In the genomic region with DNA sequence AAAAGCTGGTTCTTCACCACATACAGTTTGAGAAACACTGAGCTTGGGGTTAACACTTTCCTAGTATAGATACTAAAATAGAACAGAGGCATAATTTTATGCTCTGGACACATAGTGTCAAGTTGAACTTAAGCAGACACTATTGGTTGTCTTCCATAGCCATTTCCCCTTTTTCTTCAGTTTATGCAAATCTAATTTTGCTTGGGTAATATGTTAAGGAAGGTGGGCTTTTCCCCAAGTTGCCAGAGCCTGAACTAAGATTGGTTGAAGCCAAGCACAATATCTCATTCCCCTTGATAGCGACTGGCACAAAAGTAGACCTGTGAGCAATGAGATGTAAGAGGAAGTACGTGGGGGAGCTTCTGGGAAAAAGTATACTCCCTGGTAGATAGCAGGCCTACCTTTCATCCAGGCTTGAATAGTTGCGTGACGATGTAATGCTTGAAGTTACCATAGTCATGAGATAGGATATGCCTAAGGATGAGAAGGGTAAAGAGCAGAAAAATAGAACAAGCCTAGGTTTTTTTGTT, we compare ENCODE assay signal across 12 cellular contexts. TPM values are rescaled to one million over a fixed set of nuclear protein-coding genes. Genes with fewer than 3 reads are reported as not detected.
DNase-seq lines count a peak whose midpoint lies in the region; ATAC-seq, FAIRE-seq and TF ChIP-seq lines count a peak whose summit lies in the region.
"Had no signal": no experiment of that assay in that cellular context is flagged by ENCODE, and none has a peak within 500 bp of the region (broad histone marks: within the 10 kb centered on the region; RNA-seq: fewer than 3 reads in every experiment).

No MANE protein-coding gene starts in this region.

- no peaks in the 10 kb centered on the region for H4K20me1 ChIP-seq in GM12878 (ENCODE audit: control insufficient read depth, insufficient read depth)
- H4K20me1 ChIP-seq: BLaER1 treated with 17β-estradiol and CSF1 and Interleukin-3, amounts not matched to agents 10 nM and 100 nM had no signal

- H3K4me3 ChIP-seq in Caco-2 (ENCODE audit: low read depth, low read length) (no peak overlapping the region), GM12878 (no peak overlapping the region), muscle layer of duodenum (ENCODE audit: low read depth in 1 of 2, low read length in 2 of 2) (no peak overlapping the region)
- H3K4me3 ChIP-seq: BLaER1 treated with 17β-estradiol and CSF1 and Interleukin-3, amounts not matched to agents 10 nM and 100 nM had no signal

- no peak overlapping the region for H3K9ac ChIP-seq in GM12878 (ENCODE audit: control insufficient read depth, insufficient read depth, low read length)

- SMC1A ChIA-PET in GM12878 (lab: Charles Lee; ENCODE audit: uncharacterized antibody, unreplicated experiment) = interaction anchor here (1.0 to 8.0 kb wide), 14 partner anchors 8 to 165 kb away, joined by 3 to 100 read pairs (median 4); partner anchors contain the start of genes COX17 and PLA1A

- in situ Hi-C loops in GM12878 (cut with MboI) = no loop called here

- H3K36me3 Mint-ChIP-seq in Caco-2 (ENCODE audit: insufficient read depth, unreplicated experiment) (peaks cover 8% of the 10 kb centered on the region), MCF 10A (ENCODE audit: insufficient read depth, unreplicated experiment) (peaks cover 9% of the 10 kb centered on the region)

- WGBS in GM12878 (ENCODE audit: insufficient coverage, insufficient replicate concordance, low lambda C conversion rate, missing lambda C conversion rate) = 59% methylated on average over 4 of the region's 4 CpGs

- H3K36me3 ChIP-seq in Caco-2 (ENCODE audit: control insufficient read depth, insufficient read depth, low read length) (no peaks in the 10 kb centered on the region), GM12878 (ENCODE audit: control insufficient read depth in 2 of 2, insufficient read depth in 2 of 2, low read length in 1 of 2) (peaks cover 0 to 7% of the 10 kb centered on the region in 2 experiments; a peak in 2 of 4 replicates), muscle layer of duodenum (ENCODE audit: control insufficient read depth in 1 of 2, insufficient read depth in 2 of 2, low read length in 2 of 2) (peaks cover 3 to 5% of the 10 kb centered on the region in 2 donors)

- H3K27ac Mint-ChIP-seq in Caco-2 (ENCODE audit: unreplicated experiment) (no peak overlapping the region), MCF 10A (ENCODE audit: low read depth, unreplicated experiment) (no peak overlapping the region)

- H3K27ac ChIP-seq in GM12878 (ENCODE audit: control insufficient read depth, insufficient read depth) = peak overlapping the region; percentile 53
- H3K27ac ChIP-seq in muscle layer of duodenum (ENCODE audit: low read length) = peak overlapping the region; percentile 81

- H3K4me1 Mint-ChIP-seq in Caco-2 (ENCODE audit: low read depth, unreplicated experiment) (no peaks in the 10 kb centered on the region), MCF 10A (ENCODE audit: insufficient read depth, unreplicated experiment) (peaks cover 10% of the 10 kb centered on the region)

- BruUV-seq in Caco-2 (replicated peaks; lab: Mats Ljungman, UMichigan) (no TSS peak), GM12878 (replicated peaks; lab: Mats Ljungman, UMichigan) (no TSS peak), MCF 10A (replicated peaks; lab: Mats Ljungman, UMichigan) (no TSS peak)

- peaks cover under 1% of the 10 kb centered on the region for H3K79me2 ChIP-seq in GM12878 (ENCODE audit: control insufficient read depth, insufficient read depth, low read length)

- H3K4me1 ChIP-seq in Caco-2 (peaks cover 13% of the 10 kb centered on the region), GM12878 (ENCODE audit: control insufficient read depth, insufficient read depth, low read length) (peaks cover 30% of the 10 kb centered on the region), muscle layer of duodenum (ENCODE audit: control insufficient read depth in 1 of 2, insufficient read depth in 2 of 2, low read length in 2 of 2) (peaks cover 0 to 12% of the 10 kb centered on the region in 2 donors)

- TF ChIP-seq EP300 in GM12878 (IDR thresholded peaks at IDR 0.05; ENCODE audit: borderline replicate concordance in 1 of 2, control insufficient read depth in 1 of 2, low read depth in 2 of 2, low read length in 2 of 2) = no peak

- no peak for FAIRE-seq in GM12878 (lab: Jason Lieb, UNC)
- FAIRE-seq: islet of Langerhans had no signal

- H2AFZ ChIP-seq in GM12878 (ENCODE audit: control insufficient read depth, low read depth, low read length) = peak overlapping the region; percentile 46

- ATAC-seq in HG03432 (IDR thresholded peaks at IDR 0.05; ENCODE audit: unreplicated experiment) (peak; percentile 44), GM12878 (peak; percentile 34), HG03097 (IDR thresholded peaks at IDR 0.05; ENCODE audit: low FRiP score, unreplicated experiment) (no peak)

- intact Hi-C loops in Caco-2 (cut with micrococcal nuclease; ENCODE audit: unreplicated experiment) (no loop called here), GM12878 (cut with micrococcal nuclease; ENCODE audit: unreplicated experiment) (no loop called here), MCF 10A (cut with micrococcal nuclease) (no loop called here)

- H3K9me3 Mint-ChIP-seq in Caco-2 (ENCODE audit: unreplicated experiment) (no peaks in the 10 kb centered on the region), MCF 10A (ENCODE audit: unreplicated experiment) (no peaks in the 10 kb centered on the region)

- H3K9me3 ChIP-seq in Caco-2 = no peaks in the 10 kb centered on the region
- H3K9me3 ChIP-seq in GM12878 (replicated peaks; ENCODE audit: control insufficient read depth, insufficient read depth, low read length) = no peaks in the 10 kb centered on the region; the same call in 2 of the 3 replicates
- no peaks in the 10 kb centered on the region for H3K9me3 ChIP-seq in muscle layer of duodenum (ENCODE audit: control insufficient read depth in 1 of 2, low read length in 2 of 2)
- H3K9me3 ChIP-seq: BLaER1 treated with 17β-estradiol and CSF1 and Interleukin-3, amounts not matched to agents 10 nM and 100 nM had no signal

- TF ChIP-seq RAD21 in GM12878 (IDR thresholded peaks at IDR 0.05; ENCODE audit: insufficient read depth, low read depth, low read length) = no peak

- DNase-seq in Caco-2 = peak; percentile 24 to 51
- DNase-seq in GM12878 (ENCODE audit: low read depth, low spot score) = no peak
- no peak for DNase-seq in COLO668 (lab: John Stamatoyannopoulos, UW; ENCODE audit: unreplicated experiment)
- DNase-seq in midbrain (lab: John Stamatoyannopoulos, UW) = no peak
- no peak for DNase-seq in MCF 10A (ENCODE audit: unreplicated experiment)
- DNase-seq: activated CD8-positive, alpha-beta memory T cell treated with anti-CD3 and anti-CD28 coated beads, Interleukin-2, amount 50 U/mL, for 4 hours had no signal

- no peaks in the 10 kb centered on the region for H3K27me3 ChIP-seq in Caco-2 (replicated peaks; ENCODE audit: control insufficient read depth, insufficient read depth, low read length)
- no peaks in the 10 kb centered on the region for H3K27me3 ChIP-seq in GM12878 (replicated peaks in 1 of 2; ENCODE audit: control insufficient read depth in 2 of 2, insufficient read depth in 2 of 2, low read length in 1 of 2)
- H3K27me3 ChIP-seq in muscle layer of duodenum (ENCODE audit: low read depth, low read length) = no peaks in the 10 kb centered on the region
- H3K27me3 ChIP-seq: BLaER1 treated with 17β-estradiol and CSF1 and Interleukin-3, amounts not matched to agents 10 nM and 100 nM had no signal

- H3K4me2 ChIP-seq in GM12878 (ENCODE audit: control insufficient read depth, insufficient read depth) = peak overlapping the region; percentile 43

- POLR2A ChIA-PET in Caco-2 (lab: Charles Lee) = no interaction called here
- POLR2A ChIA-PET in GM12878 (lab: Charles Lee) = interaction anchor here (0.6 to 4.3 kb wide), 4 partner anchors 11 to 64 kb away, joined by 3 to 25 read pairs (median 8); partner anchors contain the start of gene COX17
- POLR2A ChIA-PET in MCF 10A (lab: Yijun Ruan, JAX) = interaction anchor here (0.7 to 3.6 kb wide), 3 partner anchors 11 to 202 kb away, joined by 3 to 22 read pairs (median 6); partner anchors contain the start of genes COX17 and TMEM39A

- TF ChIP-seq POLR2A in GM12878 (IDR thresholded peaks at IDR 0.05; ENCODE audit: low read depth, low read length) = no peak

- no peak for TF ChIP-seq CTCF in Caco-2 (IDR thresholded peaks at IDR 0.05; ENCODE audit: insufficient read depth in 1 of 2, low read depth in 1 of 2, low read length in 1 of 2, severe bottlenecking in 1 of 2, unreplicated experiment in 1 of 2)
- no peak for TF ChIP-seq CTCF in GM12878 (IDR thresholded peaks at IDR 0.05 in 2 of 3, conservative IDR thresholded peaks at IDR 0.05 in 1 of 3; ENCODE audit: control insufficient read depth in 2 of 3, extremely low read depth in 1 of 3, insufficient read depth in 1 of 3, low read depth in 3 of 3, low read length in 3 of 3)
- no peak for TF ChIP-seq CTCF in MCF 10A (IDR thresholded peaks at IDR 0.05; ENCODE audit: unreplicated experiment)

- RAD21 ChIA-PET in GM12878 (lab: Charles Lee; ENCODE audit: unreplicated experiment) = interaction anchor here (1.0 to 5.4 kb wide), 6 partner anchors 10 to 115 kb away, joined by 3 to 52 read pairs (median 10); partner anchors contain the start of gene COX17

- H3K27me3 Mint-ChIP-seq in Caco-2 (ENCODE audit: insufficient read depth, unreplicated experiment) (no peaks in the 10 kb centered on the region), MCF 10A (ENCODE audit: insufficient read depth, unreplicated experiment) (no peaks in the 10 kb centered on the region)

- no peak overlapping the region for H3K4me3 Mint-ChIP-seq in Caco-2 (ENCODE audit: unreplicated experiment)
- no peak overlapping the region for H3K4me3 Mint-ChIP-seq in MCF 10A (ENCODE audit: unreplicated experiment)

- CTCF ChIA-PET in Caco-2 (lab: Charles Lee) (no interaction called here), GM12878 (lab: Yijun Ruan, JAX) (interaction anchor here (0.5 to 9.5 kb wide), 10 partner anchors 8 to 421 kb away, joined by 3 to 71 read pairs (median 6); partner anchors contain the start of genes COX17 and PLA1A), MCF 10A (lab: Yijun Ruan, JAX) (no interaction called here)

RNA-seq across cellular contexts. Expression of gene POPDC2, which starts 4.5 kb away (rescaled TPM):
- total RNA-seq in Caco-2 (2022) (0.77 and 1.4 TPM in 2 replicates), GM12878 (2014; rRNA removed) (3.4 and 3.9 TPM in 2 replicates), GM12878 (2014; rRNA removed; fragmentation: Illumina TruSeq; extraction: Trizol) (2.7 and 7.5 TPM in 2 replicates), GM12878 (2021) (3.5 and 3.9 TPM in 2 replicates), MCF 10A (2022) (0.91 and 0.93 TPM in 2 replicates)
- 18.9 and 20.7 TPM in 2 replicates for total RNA-seq in GM12878 (2013; cell fraction: nucleolus; rRNA removed)
- 2.5 TPM for polyA plus RNA-seq in GM12878 (2011; ENCODE audit: low read depth)
- polyA plus RNA-seq in GM12878 (2011; rRNA removed) (8.6 and 12.7 TPM in 2 replicates), GM12878 (2014; fragmentation: Illumina TruSeq; extraction: Trizol) (2.6 and 3.6 TPM in 2 replicates), GM12878 (2014; fragmentation: Nextera tagmentation; extraction: Ambion mirVana) (1 to 10 TPM; 3.5 to 5.3 TPM), GM12878 (2014; rRNA removed) (3.8 and 6.1 TPM in 2 replicates), GM12878 (2016; fragmentation: Nextera tagmentation; extraction: Ambion mirVana) (1 to 10 TPM; 1.8 to 4.0 TPM)
- polyA plus RNA-seq in GM12878 (2011; cell fraction: cytosol; rRNA removed) = 9.5 and 9.8 TPM in 2 replicates
- polyA plus RNA-seq in GM12878 (2011; cell fraction: nucleus; rRNA removed) = 41.3 and 48.9 TPM in 2 replicates
- 3.0 and 4.2 TPM in 2 replicates for polyA plus RNA-seq in GM12878 (2012)
- 12.9 and 16.1 TPM in 2 replicates for polyA minus RNA-seq in GM12878 (2011; rRNA and poly(A)+ RNA removed)
- 0.83 and 0.94 TPM in 2 replicates for polyA minus RNA-seq in GM12878 (2011; cell fraction: cytosol; rRNA and poly(A)+ RNA removed)
- 10.8 and 19.9 TPM in 2 replicates for polyA minus RNA-seq in GM12878 (2011; cell fraction: nucleus; rRNA and poly(A)+ RNA removed)
- total RNA-seq: NCI-H460 had no signal

RNA-seq across cellular contexts. Expression of gene COX17, which starts 12.3 kb away (rescaled TPM):
- 43.6 and 44.9 TPM in 2 replicates for total RNA-seq in Caco-2 (2022)
- total RNA-seq in GM12878 (2013; cell fraction: nucleolus; rRNA removed) = 60.0 and 72.5 TPM in 2 replicates
- 150 and 153 TPM in 2 replicates for total RNA-seq in GM12878 (2014; rRNA removed)
- total RNA-seq in GM12878 (2014; rRNA removed; fragmentation: Illumina TruSeq; extraction: Trizol) = 191 and 199 TPM in 2 replicates
- 111 and 113 TPM in 2 replicates for total RNA-seq in GM12878 (2021)
- polyA plus RNA-seq in GM12878 (2011; ENCODE audit: low read depth) = 48.3 TPM
- polyA plus RNA-seq in GM12878 (2011; rRNA removed) = 112 and 123 TPM in 2 replicates
- 77.3 and 110 TPM in 2 replicates for polyA plus RNA-seq in GM12878 (2011; cell fraction: cytosol; rRNA removed)
- 69.0 and 81.2 TPM in 2 replicates for polyA plus RNA-seq in GM12878 (2011; cell fraction: nucleus; rRNA removed)
- polyA plus RNA-seq in GM12878 (2012) = 164 and 185 TPM in 2 replicates
- polyA plus RNA-seq in GM12878 (2014; fragmentation: Illumina TruSeq; extraction: Trizol) = 53.8 and 115 TPM in 2 replicates
- 100 to 1,000 TPM; 615 to 717 TPM for polyA plus RNA-seq in GM12878 (2014; fragmentation: Nextera tagmentation; extraction: Ambion mirVana)
- polyA plus RNA-seq in GM12878 (2014; rRNA removed) = 288 and 295 TPM in 2 replicates
- 100 to 1,000 TPM; 370 to 376 TPM for polyA plus RNA-seq in GM12878 (2016; fragmentation: Nextera tagmentation; extraction: Ambion mirVana)
- 37.5 and 48.8 TPM in 2 replicates for polyA minus RNA-seq in GM12878 (2011; rRNA and poly(A)+ RNA removed)
- polyA minus RNA-seq in GM12878 (2011; cell fraction: cytosol; rRNA and poly(A)+ RNA removed) = 24.5 and 25.1 TPM in 2 replicates
- polyA minus RNA-seq in GM12878 (2011; cell fraction: nucleus; rRNA and poly(A)+ RNA removed) = 66.6 and 89.7 TPM in 2 replicates
- 47.9 and 55.4 TPM in 2 replicates for total RNA-seq in MCF 10A (2022)

RNA-seq across cellular contexts. Expression of gene CFAP91, which starts 37.9 kb away (rescaled TPM):
- total RNA-seq in Caco-2 (2022) (not detected in 2 replicates), GM12878 (2014; rRNA removed) (0.56 and 0.76 TPM in 2 replicates), GM12878 (2014; rRNA removed; fragmentation: Illumina TruSeq; extraction: Trizol) (0.54 and 0.69 TPM in 2 replicates), GM12878 (2021) (0.80 and 1.3 TPM in 2 replicates), MCF 10A (2022) (not detected in 2 replicates)
- total RNA-seq in GM12878 (2013; cell fraction: nucleolus; rRNA removed) = 0.81 and 2.5 TPM in 2 replicates
- polyA plus RNA-seq in GM12878 (2011; ENCODE audit: low read depth) = 0.08 TPM
- polyA plus RNA-seq in GM12878 (2011; rRNA removed) (1.2 and 1.4 TPM in 2 replicates), GM12878 (2014; fragmentation: Illumina TruSeq; extraction: Trizol) (1.5 and 2.7 TPM in 2 replicates), GM12878 (2014; fragmentation: Nextera tagmentation; extraction: Ambion mirVana) (under 1 TPM; 0.03 to 0.22 TPM), GM12878 (2014; rRNA removed) (2.2 TPM in 2 replicates), GM12878 (2016; fragmentation: Nextera tagmentation; extraction: Ambion mirVana) (1 to 10 TPM in 1 of 2 experiments, under 1 TPM in 1; 0.68 to 1.2 TPM)
- 0.21 and 0.57 TPM in 2 replicates for polyA plus RNA-seq in GM12878 (2011; cell fraction: cytosol; rRNA removed)
- polyA plus RNA-seq in GM12878 (2011; cell fraction: nucleus; rRNA removed) = 1.6 and 3.0 TPM in 2 replicates
- 0.29 and 0.38 TPM in 2 replicates for polyA plus RNA-seq in GM12878 (2012)
- 0.21 and 0.66 TPM in 2 replicates for polyA minus RNA-seq in GM12878 (2011; rRNA and poly(A)+ RNA removed)
- polyA minus RNA-seq in GM12878 (2011; cell fraction: cytosol; rRNA and poly(A)+ RNA removed) = not detected in 2 replicates
- 0.48 and 0.73 TPM in 2 replicates for polyA minus RNA-seq in GM12878 (2011; cell fraction: nucleus; rRNA and poly(A)+ RNA removed)
- total RNA-seq: NCI-H460 had no signal

Comparison
In these comparisons a context has a peak if more than half of its experiments do, and no peak if none do; other contexts are left out.
1. DNase-seq: peak in Caco-2 (2 of 2); none in GM12878 (single experiment), COLO668 (single experiment), midbrain (single experiment) and MCF 10A (single experiment).